In the genomic region with DNA sequence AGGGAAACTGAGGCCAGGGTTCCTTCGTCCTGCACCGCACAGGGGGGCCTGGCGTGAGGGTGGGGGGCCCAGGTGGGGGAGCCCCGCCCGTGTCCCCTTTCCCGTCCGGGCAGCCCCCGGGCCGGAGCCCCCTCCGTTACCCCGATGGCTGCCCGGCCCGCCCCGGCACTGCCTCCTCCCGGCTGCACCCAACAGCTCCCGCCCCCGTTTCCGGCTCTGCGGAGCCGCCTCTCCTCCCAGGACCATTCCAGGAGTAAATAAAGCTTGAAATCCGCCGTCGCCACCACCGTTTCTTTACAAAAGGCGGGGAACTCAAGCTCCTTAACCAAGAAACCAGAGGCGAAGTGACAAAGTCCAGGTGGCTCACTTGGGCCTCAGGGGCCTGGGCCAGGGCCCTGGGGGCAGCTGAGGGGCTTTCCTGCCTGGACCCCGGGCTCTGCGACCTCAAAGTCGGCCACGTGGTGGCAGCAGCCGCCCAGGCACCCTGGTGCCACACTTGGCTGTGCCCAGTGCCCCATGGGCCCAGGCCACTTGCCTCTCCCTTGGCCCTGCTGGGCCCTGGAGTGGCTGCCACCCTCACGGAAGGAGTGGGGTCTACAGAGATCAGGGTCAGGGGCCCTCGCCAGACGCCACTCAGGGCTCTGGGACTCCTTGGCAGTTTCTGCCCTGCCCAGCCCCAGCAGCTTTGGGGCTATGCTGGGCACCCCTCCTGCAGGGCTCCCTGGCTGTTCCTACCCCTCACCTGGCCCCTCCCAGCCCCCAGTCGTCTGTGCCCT, we compare ENCODE assay signal across 8 cellular contexts. TPM values are rescaled to one million over a fixed set of nuclear protein-coding genes. Genes with fewer than 3 reads are reported as not detected.
A peak's percentile ranks its signal among the peaks of the same experiment; 100 is the strongest.
DNase-seq lines count a peak whose midpoint lies in the region; FAIRE-seq and TF ChIP-seq lines count a peak whose summit lies in the region.

No MANE protein-coding gene starts in this region.

- DNase-seq in Daoy (ENCODE audit: low read depth) = peak; percentile 91
- peak; percentile 97 for DNase-seq in GM23248
- DNase-seq in LHCN-M2 (ENCODE audit: low read depth) = peak; percentile 80
- DNase-seq in SHP77 treated with DMSO at 0.1 percent for 48 hours (lab: John Stamatoyannopoulos, UW) = peak; percentile 59
- DNase-seq in activated naive CD4-positive, alpha-beta T cell (lab: John Stamatoyannopoulos, UW) = peak; percentile 69 to 86 (median 80)
- peak; percentile 88 to 89 for DNase-seq in frontal cortex (ENCODE audit: low spot score in 2 of 2)
- peak; percentile 93 to 95 for DNase-seq in suprapubic skin (ENCODE audit: low spot score in 2 of 2)

- no peak for TF ChIP-seq EP300 in suprapubic skin (IDR thresholded peaks at IDR 0.05)

- no peak for FAIRE-seq in frontal cortex (lab: Jason Lieb, UNC)

- no peaks in the 10 kb centered on the region for H3K9me3 ChIP-seq in GM23248 (ENCODE audit: low read depth)
- no peaks in the 10 kb centered on the region for H3K9me3 ChIP-seq in neutrophil
- no peaks in the 10 kb centered on the region for H3K9me3 ChIP-seq in suprapubic skin

- TF ChIP-seq POLR2A in suprapubic skin (IDR thresholded peaks at IDR 0.05) = no peak

- peak overlapping the region; percentile 81 for H3K27ac ChIP-seq in GM23248
- peak overlapping the region; percentile 87 for H3K27ac ChIP-seq in neutrophil
- H3K27ac ChIP-seq in suprapubic skin = peak overlapping the region; percentile 82

- no peaks in the 10 kb centered on the region for H4K20me1 ChIP-seq in GM23248 (ENCODE audit: insufficient read depth)

- H3K27me3 ChIP-seq in GM23248 (replicated peaks; ENCODE audit: insufficient read depth) = no peaks in the 10 kb centered on the region
- H3K27me3 ChIP-seq in neutrophil = peaks cover 22% of the 10 kb centered on the region
- H3K27me3 ChIP-seq in suprapubic skin = no peaks in the 10 kb centered on the region

- peaks cover 39% of the 10 kb centered on the region for H3K79me2 ChIP-seq in GM23248 (ENCODE audit: insufficient read depth)

- H3K36me3 ChIP-seq in GM23248 (ENCODE audit: low read depth) (no peaks in the 10 kb centered on the region), neutrophil (peaks cover 3% of the 10 kb centered on the region), suprapubic skin (no peaks in the 10 kb centered on the region)

- peak overlapping the region; percentile 77 for H3K9ac ChIP-seq in GM23248

- WGBS in GM23248 (ENCODE audit: low coverage in 1 of 2, low lambda C conversion rate in 2 of 2, missing lambda C conversion rate in 2 of 2), 2 experiments = 1 to 2% methylated on average over 15 to 34 of the region's 35 CpGs
- under 1% methylated on average over 24 of the region's 35 CpGs for WGBS in suprapubic skin

- TF ChIP-seq CTCF in neutrophil (IDR thresholded peaks at IDR 0.05) (peak; percentile 91), suprapubic skin (IDR thresholded peaks at IDR 0.05) (peak; percentile 91 to 94)

- H3K4me1 ChIP-seq in GM23248 (ENCODE audit: insufficient read depth) = peaks cover 26% of the 10 kb centered on the region
- H3K4me1 ChIP-seq in neutrophil (ENCODE audit: control insufficient read depth in 1 of 2, insufficient read depth in 1 of 2, low read depth in 1 of 2, low read length in 1 of 2) = peaks cover 21 to 40% of the 10 kb centered on the region in 2 experiments
- peaks cover 61% of the 10 kb centered on the region for H3K4me1 ChIP-seq in suprapubic skin

- peak overlapping the region; percentile 87 for H2AFZ ChIP-seq in GM23248

- H3K9me2 ChIP-seq in GM23248 (ENCODE audit: insufficient read depth) = no peaks in the 10 kb centered on the region

- peaks cover 20% of the 10 kb centered on the region for H3F3A ChIP-seq in GM23248 (ENCODE audit: insufficient read depth)

- H3K4me2 ChIP-seq in GM23248 (ENCODE audit: unreplicated experiment) = peak overlapping the region; percentile 98

- H3K4me3 ChIP-seq in GM23248 (peak overlapping the region; percentile 85), neutrophil (ENCODE audit: low read depth in 1 of 2, low read length in 1 of 2) (peak overlapping the region; percentile 79 to 94), suprapubic skin (peak overlapping the region; percentile 68)

- in situ Hi-C loops in GM23248 (cut with MboI) = loop anchor here (25.0 kb wide), 1 partner anchor 317 kb away; no protein-coding TSS in a partner anchor

RNA-seq across cellular contexts. Expression of a gene that starts 0.5 kb away (rescaled TPM):
- 26.3 and 28.7 TPM in 2 replicates for total RNA-seq in Daoy (2014; rRNA removed; shearing (Covaris generic))
- 33.4 and 34.5 TPM in 2 replicates for total RNA-seq in GM23248 (2014; rRNA removed; shearing (Covaris generic))
- 122 and 127 TPM in 2 replicates for polyA plus RNA-seq in GM23248 (2016; fragmentation: Nextera tagmentation; extraction: Ambion mirVana)
- total RNA-seq in LHCN-M2 (2014; rRNA removed) = 40.9 and 47.5 TPM in 2 replicates
- 70.8 TPM for polyA plus RNA-seq in LHCN-M2 (2012)
- 19.2 TPM for total RNA-seq in frontal cortex
- total RNA-seq in suprapubic skin = 10 to 100 TPM; 18.6 to 47.3 (median 24.9) TPM

RNA-seq across cellular contexts. Expression of a gene that starts 33.0 kb away (rescaled TPM):
- 3.3 and 5.3 TPM in 2 replicates for total RNA-seq in Daoy (2014; rRNA removed; shearing (Covaris generic))
- 23.1 and 26.8 TPM in 2 replicates for total RNA-seq in GM23248 (2014; rRNA removed; shearing (Covaris generic))
- 3.8 and 4.0 TPM in 2 replicates for polyA plus RNA-seq in GM23248 (2016; fragmentation: Nextera tagmentation; extraction: Ambion mirVana)
- total RNA-seq in LHCN-M2 (2014; rRNA removed) = 13.9 and 16.5 TPM in 2 replicates
- 19.7 TPM for polyA plus RNA-seq in LHCN-M2 (2012)
- 15.5 TPM for total RNA-seq in frontal cortex
- total RNA-seq in suprapubic skin = 10 to 100 TPM; 51.8 to 91.2 (median 68.1) TPM

Comparison
In these comparisons a context has a peak if more than half of its experiments do, and no peak if none do; other contexts are left out.
1. Peak in every context shown above with its lines: DNase-seq, H3K4me3 ChIP-seq and H3K27ac ChIP-seq.